8 cellular contexts compared by ENCODE assay signal in the genomic region with DNA sequence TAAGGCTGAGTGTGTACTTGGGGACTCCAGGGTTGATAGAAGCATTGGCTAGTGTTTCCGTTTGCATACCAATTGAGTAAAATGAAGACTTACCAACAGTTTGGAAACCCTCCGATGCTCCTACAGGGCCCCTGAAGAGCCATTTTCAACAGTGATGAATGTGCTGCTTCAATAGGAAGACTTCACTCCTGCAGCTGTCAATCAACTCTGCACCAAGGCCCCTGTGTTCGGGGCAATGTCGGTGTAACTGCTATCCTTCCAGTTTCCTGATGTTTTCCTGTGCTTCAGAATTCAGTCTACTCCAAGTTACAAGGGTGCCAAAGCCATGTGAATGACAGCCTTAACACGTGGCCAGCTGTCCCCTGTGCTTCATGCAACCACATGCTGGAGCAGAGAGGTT.
"Had no signal": no experiment of that assay in that cellular context is flagged by ENCODE, and none has a peak within 500 bp of the region (broad histone marks: within the 10 kb centered on the region; RNA-seq: fewer than 3 reads in every experiment).

No MANE protein-coding gene starts in this region.

- H3K4me3 ChIP-seq: HAP-1 had no signal

- H3K9ac ChIP-seq: KMS-11 had no signal

- H3K4me2 ChIP-seq: KMS-11 had no signal

- H3K27ac ChIP-seq: HL-60, KMS-11 had no signal

- DNase-seq: GOT3, H7, IMR-90, KBM-7 had no signal

- ATAC-seq: HCT116 had no signal

- H3K4me1 ChIP-seq: HAP-1 had no signal

- H3K9me3 ChIP-seq: HAP-1 had no signal

- H3K36me3 ChIP-seq: HAP-1 had no signal
